In the genomic region with DNA sequence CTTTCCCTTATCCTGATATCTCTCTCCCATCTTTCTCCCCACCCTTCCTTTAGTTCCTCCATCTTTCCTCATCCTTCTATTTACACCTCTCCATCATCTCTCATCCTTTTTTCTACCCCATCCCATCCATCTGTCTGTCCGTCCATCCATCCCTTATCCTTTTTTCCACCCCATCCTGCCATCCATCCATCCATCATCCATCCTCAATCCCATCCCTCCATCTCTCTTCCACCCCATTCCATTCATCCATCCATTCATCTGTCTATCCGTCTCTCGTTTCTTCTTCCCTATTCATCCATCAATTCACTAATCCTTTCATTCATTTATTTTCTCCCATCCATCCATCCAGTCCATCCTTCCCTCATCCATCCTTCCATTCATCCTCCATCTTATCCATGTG, we compare ENCODE assay signal across 7 cellular contexts.
"Had no signal": no experiment of that assay in that cellular context is flagged by ENCODE, and none has a peak within 500 bp of the region (broad histone marks: within the 10 kb centered on the region; RNA-seq: fewer than 3 reads in every experiment).

No MANE protein-coding gene starts in this region.

- H3K9me3 ChIP-seq: HAP-1 had no signal

- H3K4me1 ChIP-seq: HAP-1 had no signal

- H3K4me2 ChIP-seq: KMS-11 had no signal

- H3K9ac ChIP-seq: KMS-11 had no signal

- ATAC-seq: HCT116 had no signal

- H3K36me3 ChIP-seq: HAP-1 had no signal

- H3K27ac ChIP-seq: HL-60, KMS-11 had no signal

- H3K4me3 ChIP-seq: HAP-1 had no signal

- DNase-seq: GOT3, IMR-90, KBM-7 had no signal
